In the genomic region with DNA sequence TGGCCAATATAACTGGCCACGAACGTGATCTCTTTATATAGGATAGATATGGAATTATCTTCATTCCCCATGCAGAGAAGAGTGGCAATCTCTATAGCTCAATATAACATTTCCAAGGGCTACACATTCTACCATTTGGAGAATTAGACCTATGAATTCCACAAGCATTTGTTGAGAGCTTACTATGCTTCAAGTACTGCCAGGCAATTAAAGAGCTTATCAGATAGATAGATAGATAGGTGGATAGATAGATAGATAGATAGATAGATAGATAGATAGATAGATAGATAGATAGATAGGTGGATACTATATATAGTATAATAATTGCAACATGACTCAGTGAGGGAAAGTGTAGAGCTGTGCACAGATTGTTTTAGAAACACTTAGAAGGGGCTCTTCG, we compare ENCODE assay signal across 35 cellular contexts. TPM values are rescaled to one million over a fixed set of nuclear protein-coding genes. Genes with fewer than 3 reads are reported as not detected.
"Had no signal": no experiment of that assay in that cellular context is flagged by ENCODE, and none has a peak within 500 bp of the region (broad histone marks: within the 10 kb centered on the region; RNA-seq: fewer than 3 reads in every experiment).

No MANE protein-coding gene starts in this region.

- H3K4me1 ChIP-seq: esophagus muscularis mucosa, gastrocnemius medialis, heart left ventricle had no signal

- H3K36me3 ChIP-seq: brain microvascular endothelial cell, esophagus muscularis mucosa, gastrocnemius medialis, heart left ventricle, WERI-Rb-1 had no signal

- H3K27me3 ChIP-seq: brain microvascular endothelial cell, foreskin keratinocyte, gastrocnemius medialis had no signal

- DNase-seq: activated B cell treated with CpG ODN at 0.5 μM for 24 hours; activated CD4-positive, alpha-beta memory T cell treated with anti-CD3 and anti-CD28 coated beads, Interleukin-2, amount 10 ng/mL, durations not matched to agents 7 days and 5 days; activated CD4-positive, alpha-beta T cell treated with anti-CD3 and anti-CD28 coated beads, Interleukin-2, amount 10 ng/mL, durations not matched to agents 7 days and 5 days; activated CD4-positive, alpha-beta T cell treated with anti-CD3 and anti-CD28 coated beads, Interleukin-2, amount 50 U/mL, for 4 hours; activated CD8-positive, alpha-beta memory T cell treated with anti-CD3 and anti-CD28 coated beads, Interleukin-2, amount 50 U/mL, for 48 hours; activated effector memory CD4-positive, alpha-beta T cell treated with anti-CD3 and anti-CD28 coated beads, Interleukin-2, amount 50 U/mL, for 16 hours; activated naive CD4-positive, alpha-beta T cell treated with anti-CD3 and anti-CD28 coated beads for 36 hours; activated T-cell treated with anti-CD3 and anti-CD28 coated beads for 4 hours; activated T-cell treated with anti-CD3 and anti-CD28 coated beads, Interleukin-2, amount 50 U/mL, for 24 hours; activated T-cell treated with anti-CD3 and anti-CD28 coated beads, Interleukin-2, amount 50 U/mL, for 72 hours; amniotic stem cell; anterior cingulate cortex; brain microvascular endothelial cell; cortex of kidney; dermis blood vessel endothelial cell; effector CD4-positive, alpha-beta T cell; effector memory CD8-positive, alpha-beta T cell; erythroblast; foreskin keratinocyte; gastrocnemius medialis; glutamatergic neuron; heart left ventricle; SW 1271; T-cell; T1000; WERI-Rb-1 had no signal

- H3K27ac Mint-ChIP-seq: activated B cell treated with CpG ODN at 0.5 μM for 24 hours; activated CD4-positive, alpha-beta memory T cell treated with anti-CD3 and anti-CD28 coated beads, Interleukin-2, amount 10 ng/mL, durations not matched to agents 7 days and 5 days; activated CD4-positive, alpha-beta T cell treated with anti-CD3 and anti-CD28 coated beads, Interleukin-2, amount 10 ng/mL, durations not matched to agents 7 days and 5 days; activated naive CD4-positive, alpha-beta T cell treated with anti-CD3 and anti-CD28 coated beads for 36 hours; activated naive CD4-positive, alpha-beta T cell treated with anti-CD3 and anti-CD28 coated beads, Interleukin-2, amount 50 U/mL, for 24 hours; activated T-cell treated with anti-CD3 and anti-CD28 coated beads, Interleukin-2, amount 50 U/mL, for 24 hours; activated T-cell treated with anti-CD3 and anti-CD28 coated beads, Interleukin-2, amount 50 U/mL, for 72 hours; activated T-helper 17 cell treated with anti-CD3 and anti-CD28 coated beads, Interleukin-2, amount 50 U/mL, for 72 hours; effector memory CD8-positive, alpha-beta T cell; T-cell had no signal

- H3K4me3 ChIP-seq: esophagus muscularis mucosa, gastrocnemius medialis, heart left ventricle had no signal

- H3K9me3 ChIP-seq: esophagus muscularis mucosa, gastrocnemius medialis, heart left ventricle had no signal

- ATAC-seq: activated CD4-positive, CD25-positive, alpha-beta regulatory T cell treated with anti-CD3 and anti-CD28 coated beads, Interleukin-2, amount 50 U/mL, for 24 hours; activated T-cell treated with anti-CD3 and anti-CD28 coated beads, Interleukin-2, amount 50 U/mL, for 72 hours; activated T-helper 17 cell treated with anti-CD3 and anti-CD28 coated beads, Interleukin-2, amount 50 U/mL, for 72 hours; effector memory CD8-positive, alpha-beta T cell; foreskin keratinocyte; gastrocnemius medialis; heart left ventricle; T-cell had no signal

- H3K4me3 Mint-ChIP-seq: activated B cell treated with CpG ODN at 0.5 μM for 24 hours; activated CD4-positive, alpha-beta memory T cell treated with anti-CD3 and anti-CD28 coated beads, Interleukin-2, amount 10 ng/mL, durations not matched to agents 7 days and 5 days; activated CD4-positive, alpha-beta T cell treated with anti-CD3 and anti-CD28 coated beads, Interleukin-2, amount 10 ng/mL, durations not matched to agents 7 days and 5 days; activated naive CD4-positive, alpha-beta T cell treated with anti-CD3 and anti-CD28 coated beads for 36 hours; activated naive CD4-positive, alpha-beta T cell treated with anti-CD3 and anti-CD28 coated beads, Interleukin-2, amount 50 U/mL, for 24 hours; activated T-cell treated with anti-CD3 and anti-CD28 coated beads, Interleukin-2, amount 50 U/mL, for 24 hours; activated T-cell treated with anti-CD3 and anti-CD28 coated beads, Interleukin-2, amount 50 U/mL, for 72 hours; activated T-helper 17 cell treated with anti-CD3 and anti-CD28 coated beads, Interleukin-2, amount 50 U/mL, for 72 hours; effector memory CD8-positive, alpha-beta T cell; T-cell had no signal

- H3K36me3 Mint-ChIP-seq: activated naive CD4-positive, alpha-beta T cell treated with anti-CD3 and anti-CD28 coated beads, Interleukin-2, amount 50 U/mL, for 24 hours had no signal

- H3K4me1 Mint-ChIP-seq: activated naive CD4-positive, alpha-beta T cell treated with anti-CD3 and anti-CD28 coated beads, Interleukin-2, amount 50 U/mL, for 24 hours; activated T-helper 17 cell treated with anti-CD3 and anti-CD28 coated beads, Interleukin-2, amount 50 U/mL, for 72 hours; T-cell had no signal

- H3K9me3 Mint-ChIP-seq: activated B cell treated with CpG ODN at 0.5 μM for 24 hours; activated CD4-positive, alpha-beta memory T cell treated with anti-CD3 and anti-CD28 coated beads, Interleukin-2, amount 10 ng/mL, durations not matched to agents 7 days and 5 days; activated CD4-positive, alpha-beta T cell treated with anti-CD3 and anti-CD28 coated beads, Interleukin-2, amount 10 ng/mL, durations not matched to agents 7 days and 5 days; activated naive CD4-positive, alpha-beta T cell treated with anti-CD3 and anti-CD28 coated beads for 36 hours; activated naive CD4-positive, alpha-beta T cell treated with anti-CD3 and anti-CD28 coated beads, Interleukin-2, amount 50 U/mL, for 24 hours; activated T-cell treated with anti-CD3 and anti-CD28 coated beads, Interleukin-2, amount 50 U/mL, for 24 hours; activated T-cell treated with anti-CD3 and anti-CD28 coated beads, Interleukin-2, amount 50 U/mL, for 72 hours; activated T-helper 17 cell treated with anti-CD3 and anti-CD28 coated beads, Interleukin-2, amount 50 U/mL, for 72 hours; effector memory CD8-positive, alpha-beta T cell; T-cell had no signal

- H3K27ac ChIP-seq: brain microvascular endothelial cell, esophagus muscularis mucosa, foreskin keratinocyte, gastrocnemius medialis, heart left ventricle, WERI-Rb-1 had no signal

RNA-seq across cellular contexts. Expression of a gene that starts 1.5 kb away (rescaled TPM):
- total RNA-seq: activated B cell treated with CpG ODN at 0.5 μM for 24 hours; activated CD4-positive, alpha-beta memory T cell treated with anti-CD3 and anti-CD28 coated beads, Interleukin-2, amount 10 ng/mL, durations not matched to agents 7 days and 5 days; activated CD4-positive, alpha-beta T cell treated with anti-CD3 and anti-CD28 coated beads, Interleukin-2, amount 10 ng/mL, durations not matched to agents 7 days and 5 days; activated naive CD4-positive, alpha-beta T cell treated with anti-CD3 and anti-CD28 coated beads for 36 hours; activated T-cell treated with anti-CD3 and anti-CD28 coated beads, Interleukin-2, amount 50 U/mL, for 72 hours; activated T-helper 17 cell treated with anti-CD3 and anti-CD28 coated beads, Interleukin-2, amount 50 U/mL, for 72 hours; astrocyte; bronchial epithelial cell; cardiac septum; chondrocyte; dermis blood vessel endothelial cell; esophagus muscularis mucosa; foreskin keratinocyte; gastrocnemius medialis; heart left ventricle; T-cell; T-helper 2 cell treated with Interferon-gamma antibody and Interleukin-4, amounts not matched to agents 100 ng/mL and 5 ng/mL, for 36 hours had no signal

RNA-seq across cellular contexts. Expression of a gene that starts 50.3 kb away (rescaled TPM):
- total RNA-seq: activated B cell treated with CpG ODN at 0.5 μM for 24 hours; activated CD4-positive, alpha-beta memory T cell treated with anti-CD3 and anti-CD28 coated beads, Interleukin-2, amount 10 ng/mL, durations not matched to agents 7 days and 5 days; activated CD4-positive, alpha-beta T cell treated with anti-CD3 and anti-CD28 coated beads, Interleukin-2, amount 10 ng/mL, durations not matched to agents 7 days and 5 days; activated naive CD4-positive, alpha-beta T cell treated with anti-CD3 and anti-CD28 coated beads for 36 hours; activated T-cell treated with anti-CD3 and anti-CD28 coated beads, Interleukin-2, amount 50 U/mL, for 72 hours; activated T-helper 17 cell treated with anti-CD3 and anti-CD28 coated beads, Interleukin-2, amount 50 U/mL, for 72 hours; astrocyte; bronchial epithelial cell; cardiac septum; chondrocyte; dermis blood vessel endothelial cell; esophagus muscularis mucosa; foreskin keratinocyte; gastrocnemius medialis; heart left ventricle; T-cell; T-helper 2 cell treated with Interferon-gamma antibody and Interleukin-4, amounts not matched to agents 100 ng/mL and 5 ng/mL, for 36 hours had no signal
